In the genomic region with DNA sequence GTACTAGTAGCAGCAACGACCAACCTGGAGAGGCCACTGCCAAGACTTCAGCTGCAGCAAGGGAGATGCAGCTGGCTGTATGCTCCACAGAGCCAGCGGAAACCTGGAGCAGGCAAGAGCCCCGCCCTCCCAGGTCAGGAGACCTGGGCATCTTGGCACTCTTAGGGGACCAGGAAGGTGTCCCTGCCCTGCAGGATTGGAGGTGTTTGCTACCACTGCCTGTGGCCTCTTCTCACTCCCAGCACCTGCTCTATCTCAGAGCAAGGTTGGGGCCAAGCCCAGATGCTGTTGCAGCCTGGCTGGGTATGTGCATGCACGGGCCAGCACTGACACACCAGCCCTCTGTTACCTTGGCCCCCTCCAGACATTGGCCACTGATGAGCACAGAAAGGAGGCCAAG, we compare ENCODE assay signal across 18 cellular contexts.
DNase-seq lines count a peak whose midpoint lies in the region; ATAC-seq and TF ChIP-seq lines count a peak whose summit lies in the region.
"Had no signal": no experiment of that assay in that cellular context is flagged by ENCODE, and none has a peak within 500 bp of the region (broad histone marks: within the 10 kb centered on the region; RNA-seq: fewer than 3 reads in every experiment).

No MANE protein-coding gene starts in this region.

- H3K36me3 ChIP-seq in right lobe of liver (no peaks in the 10 kb centered on the region), rectal smooth muscle tissue (ENCODE audit: control insufficient read depth, insufficient read depth, low read length) (no peaks in the 10 kb centered on the region), psoas muscle (ENCODE audit: insufficient read depth in 1 of 2, low read depth in 1 of 2) (no peaks in the 10 kb centered on the region)
- H3K36me3 ChIP-seq: BLaER1 treated with 17β-estradiol and CSF1 and Interleukin-3, amounts not matched to agents 10 nM and 100 nM had no signal

- no peak for DNase-seq in stimulated activated naive CD8-positive, alpha-beta T cell treated with anti-CD3 and anti-CD28 coated beads, Interleukin-15, amount 100 ng/mL, for 72 hours
- DNase-seq in stimulated activated naive CD8-positive, alpha-beta T cell treated with anti-CD3 and anti-CD28 coated beads, Interleukin-15, Interleukin-2, amounts not matched to agents 100 U/mL and 50 U/mL, for 24 hours, result no peak
- DNase-seq in right lobe of liver, result peak in 1 of 3 donors; percentile 55
- DNase-seq in psoas muscle, result no peak
- DNase-seq in NCI-H526 (lab: John Stamatoyannopoulos, UW), result no peak
- no peak for DNase-seq in DMS79 (lab: John Stamatoyannopoulos, UW)
- DNase-seq: 8988T, DND-41, GOT3, NCI-H1436 treated with DMSO at 0.1 percent for 48 hours, NCI-H2081, NCI-H510A treated with DMSO at 0.1 percent for 48 hours, SIG-M5 had no signal

- H3K27ac ChIP-seq in right lobe of liver, result peak overlapping the region; percentile 41 to 87 (median 79)
- H3K27ac ChIP-seq in rectal smooth muscle tissue (ENCODE audit: low read depth, low read length), result no peak overlapping the region
- H3K27ac ChIP-seq in psoas muscle, result no peak overlapping the region
- H3K27ac ChIP-seq: BLaER1 treated with 17β-estradiol and CSF1 and Interleukin-3, amounts not matched to agents 10 nM and 100 nM; HL-60 had no signal

- H3K27ac Mint-ChIP-seq in stimulated activated naive CD8-positive, alpha-beta T cell treated with anti-CD3 and anti-CD28 coated beads, Interleukin-15, amount 100 ng/mL, for 72 hours, result no peak overlapping the region

- H3K9me3 ChIP-seq in right lobe of liver (no peaks in the 10 kb centered on the region), psoas muscle (peaks cover 5% of the 10 kb centered on the region)

- no peaks in the 10 kb centered on the region for H3K4me1 Mint-ChIP-seq in stimulated activated naive CD8-positive, alpha-beta T cell treated with anti-CD3 and anti-CD28 coated beads, Interleukin-15, amount 100 ng/mL, for 72 hours

- H3K9me3 Mint-ChIP-seq in stimulated activated naive CD8-positive, alpha-beta T cell treated with anti-CD3 and anti-CD28 coated beads, Interleukin-15, amount 100 ng/mL, for 72 hours, result peaks cover 0 to 8% of the 10 kb centered on the region in 2 donors

- intact Hi-C loops in right lobe of liver (cut with DNase I), result no loop called here
- intact Hi-C loops in psoas muscle (cut with DNase I), result no loop called here

- no peak overlapping the region for H3K9ac ChIP-seq in rectal smooth muscle tissue (ENCODE audit: low read length)
- H3K9ac ChIP-seq: BLaER1 treated with 17β-estradiol and CSF1 and Interleukin-3, amounts not matched to agents 10 nM and 100 nM had no signal

- H3K4me3 Mint-ChIP-seq in stimulated activated naive CD8-positive, alpha-beta T cell treated with anti-CD3 and anti-CD28 coated beads, Interleukin-15, amount 100 ng/mL, for 72 hours, result no peak overlapping the region

- H3K4me3 ChIP-seq in right lobe of liver (peak overlapping the region in 1 of 3 donors; percentile 36), rectal smooth muscle tissue (ENCODE audit: low read length) (peak overlapping the region; percentile 12), psoas muscle (no peak overlapping the region)
- H3K4me3 ChIP-seq: BLaER1 treated with 17β-estradiol and CSF1 and Interleukin-3, amounts not matched to agents 10 nM and 100 nM; K562 had no signal

- 81% methylated on average over 3 of the region's 4 CpGs for WGBS in right lobe of liver (ENCODE audit: insufficient coverage, low coverage, low lambda C conversion rate, missing lambda C conversion rate)
- 77 to 80% (median 79%) methylated on average over 4 of the region's 4 CpGs for WGBS in psoas muscle, 3 donors

- H3K27me3 Mint-ChIP-seq in stimulated activated naive CD8-positive, alpha-beta T cell treated with anti-CD3 and anti-CD28 coated beads, Interleukin-15, amount 100 ng/mL, for 72 hours, result no peaks in the 10 kb centered on the region

- TF ChIP-seq POLR2A in right lobe of liver (IDR thresholded peaks at IDR 0.05), result no peak

- TF ChIP-seq CTCF in right lobe of liver (IDR thresholded peaks at IDR 0.05), result no peak
- TF ChIP-seq CTCF in psoas muscle (IDR thresholded peaks at IDR 0.05), result no peak

- H3K27me3 ChIP-seq in right lobe of liver (no peaks in the 10 kb centered on the region), rectal smooth muscle tissue (ENCODE audit: control insufficient read depth, insufficient read depth, low read length) (no peaks in the 10 kb centered on the region), psoas muscle (ENCODE audit: insufficient read depth in 3 of 3, low read length in 2 of 3) (peaks cover 0 to 1% (median 0%) of the 10 kb centered on the region in 3 donors)
- H3K27me3 ChIP-seq: BLaER1 treated with 17β-estradiol and CSF1 and Interleukin-3, amounts not matched to agents 10 nM and 100 nM had no signal

- ATAC-seq in stimulated activated naive CD8-positive, alpha-beta T cell treated with anti-CD3 and anti-CD28 coated beads, Interleukin-15, amount 100 ng/mL, for 72 hours, result peak; percentile 20
- ATAC-seq in stimulated activated naive CD8-positive, alpha-beta T cell treated with anti-CD3 and anti-CD28 coated beads, Interleukin-15, Interleukin-2, amounts not matched to agents 100 U/mL and 50 U/mL, for 24 hours, result no peak
- peak; percentile 42 to 63 (median 56) for ATAC-seq in right lobe of liver
- no peak for ATAC-seq in psoas muscle
- ATAC-seq in HG03108 (IDR thresholded peaks at IDR 0.05; ENCODE audit: unreplicated experiment), result no peak
- ATAC-seq: K562 had no signal

- H3K4me1 ChIP-seq in right lobe of liver, result peaks cover 0 to 7% (median 2%) of the 10 kb centered on the region in 4 donors
- no peaks in the 10 kb centered on the region for H3K4me1 ChIP-seq in rectal smooth muscle tissue (ENCODE audit: control insufficient read depth, insufficient read depth, low read length)
- H3K4me1 ChIP-seq in psoas muscle, result no peaks in the 10 kb centered on the region
- H3K4me1 ChIP-seq: BLaER1 treated with 17β-estradiol and CSF1 and Interleukin-3, amounts not matched to agents 10 nM and 100 nM had no signal

Comparison
In these comparisons a context has a peak if more than half of its experiments do, and no peak if none do; other contexts are left out.
1. ATAC-seq: peak in stimulated activated naive CD8-positive, alpha-beta T cell treated with anti-CD3 and anti-CD28 coated beads, Interleukin-15, amount 100 ng/mL, for 72 hours (single experiment) and right lobe of liver (4 of 4); none in stimulated activated naive CD8-positive, alpha-beta T cell treated with anti-CD3 and anti-CD28 coated beads, Interleukin-15, Interleukin-2, amounts not matched to agents 100 U/mL and 50 U/mL, for 24 hours (single experiment), psoas muscle (0 of 4) and HG03108 (single experiment).
2. H3K27ac ChIP-seq: peak in right lobe of liver (3 of 3); none in rectal smooth muscle tissue (single experiment) and psoas muscle (single experiment).